17 cellular contexts compared by ENCODE assay signal in genomic region chr17:30790279-30790678, GRCh38. TPM values are rescaled to one million over a fixed set of nuclear protein-coding genes. Genes with fewer than 3 reads are reported as not detected.
DNase-seq lines count a peak whose midpoint lies in the region; ATAC-seq lines count a peak whose summit lies in the region.
"Had no signal": no experiment of that assay in that cellular context is flagged by ENCODE, and none has a peak within 500 bp of the region (broad histone marks: within the 10 kb centered on the region; RNA-seq: fewer than 3 reads in every experiment).

No MANE protein-coding gene starts in this region.

- H3K36me3 Mint-ChIP-seq in activated naive CD8-positive, alpha-beta T cell treated with anti-CD3 and anti-CD28 coated beads for 36 hours: peaks cover 28% of the 10 kb centered on the region
- H3K36me3 Mint-ChIP-seq in natural killer cell treated with Interleukin-12 subunit alpha and Interleukin-12 subunit beta and Interleukin-15 and Interleukin-18, amount 100 ng/mL, for 72 hours: peaks cover 12% of the 10 kb centered on the region

- H3K27me3 Mint-ChIP-seq in activated naive CD8-positive, alpha-beta T cell treated with anti-CD3 and anti-CD28 coated beads for 36 hours: no peaks in the 10 kb centered on the region
- no peaks in the 10 kb centered on the region for H3K27me3 Mint-ChIP-seq in natural killer cell treated with Interleukin-12 subunit alpha and Interleukin-12 subunit beta and Interleukin-15 and Interleukin-18, amount 100 ng/mL, for 72 hours

- peaks cover 19% of the 10 kb centered on the region for H3K4me1 Mint-ChIP-seq in activated naive CD8-positive, alpha-beta T cell treated with anti-CD3 and anti-CD28 coated beads for 36 hours
- peaks cover 6 to 10% of the 10 kb centered on the region in 2 donors for H3K4me1 Mint-ChIP-seq in natural killer cell treated with Interleukin-12 subunit alpha and Interleukin-12 subunit beta and Interleukin-15 and Interleukin-18, amount 100 ng/mL, for 72 hours (ENCODE audit: low read depth in 2 of 2)

- no peak for DNase-seq in activated CD4-positive, CD25-positive, alpha-beta regulatory T cell treated with anti-CD3 and anti-CD28 coated beads, Interleukin-2, amount 50 U/mL, for 72 hours
- no peak for DNase-seq in activated naive CD8-positive, alpha-beta T cell treated with anti-CD3 and anti-CD28 coated beads for 36 hours
- no peak for DNase-seq in natural killer cell treated with Interleukin-12 subunit alpha and Interleukin-12 subunit beta and Interleukin-15 and Interleukin-18, amount 100 ng/mL, for 72 hours (ENCODE audit: low spot score)
- no peak for DNase-seq in T1000 (lab: John Stamatoyannopoulos, UW)
- no peak for DNase-seq in NK-92 treated with Interleukin-12 subunit alpha and Interleukin-12 subunit beta, amount 100 ng/mL, for 24 hours (lab: John Stamatoyannopoulos, UW)
- DNase-seq: activated gamma-delta T cell, cerebellar nuclear complex, DMS79 treated with DMSO at 0.1 percent for 48 hours, heart right ventricle, lower lobe of right lung, NCI-H187, ovary, SHP77, transverse colon had no signal

- peak overlapping the region; percentile 84 for H3K27ac Mint-ChIP-seq in activated naive CD8-positive, alpha-beta T cell treated with anti-CD3 and anti-CD28 coated beads for 36 hours
- peak overlapping the region; percentile 67 to 91 for H3K27ac Mint-ChIP-seq in natural killer cell treated with Interleukin-12 subunit alpha and Interleukin-12 subunit beta and Interleukin-15 and Interleukin-18, amount 100 ng/mL, for 72 hours

- peak; percentile 85 to 88 for ATAC-seq in activated CD4-positive, CD25-positive, alpha-beta regulatory T cell treated with anti-CD3 and anti-CD28 coated beads, Interleukin-2, amount 50 U/mL, for 24 hours
- ATAC-seq in HG03097 (IDR thresholded peaks at IDR 0.05; ENCODE audit: low FRiP score, unreplicated experiment) (peak; percentile 54), GM21390 (IDR thresholded peaks at IDR 0.05; ENCODE audit: unreplicated experiment) (no peak)
- ATAC-seq in natural killer cell treated with Interleukin-12 subunit alpha and Interleukin-12 subunit beta and Interleukin-15 and Interleukin-18, amount 100 ng/mL, for 72 hours: no peak
- ATAC-seq: heart right ventricle, lower lobe of right lung had no signal

- no peaks in the 10 kb centered on the region for H3K9me3 Mint-ChIP-seq in activated naive CD8-positive, alpha-beta T cell treated with anti-CD3 and anti-CD28 coated beads for 36 hours
- H3K9me3 Mint-ChIP-seq in natural killer cell treated with Interleukin-12 subunit alpha and Interleukin-12 subunit beta and Interleukin-15 and Interleukin-18, amount 100 ng/mL, for 72 hours: no peaks in the 10 kb centered on the region

- H3K4me3 Mint-ChIP-seq in activated naive CD8-positive, alpha-beta T cell treated with anti-CD3 and anti-CD28 coated beads for 36 hours: no peak overlapping the region
- peak overlapping the region; percentile 32 for H3K4me3 Mint-ChIP-seq in natural killer cell treated with Interleukin-12 subunit alpha and Interleukin-12 subunit beta and Interleukin-15 and Interleukin-18, amount 100 ng/mL, for 72 hours

RNA-seq across cellular contexts. Expression of gene CRLF3, which starts 34.2 kb away (rescaled TPM):
- total RNA-seq in activated naive CD8-positive, alpha-beta T cell treated with anti-CD3 and anti-CD28 coated beads for 36 hours: 10 to 100 TPM; 45.4 TPM
- 10 to 100 TPM; 42.5 to 59.0 TPM for total RNA-seq in natural killer cell treated with Interleukin-12 subunit alpha and Interleukin-12 subunit beta and Interleukin-15 and Interleukin-18, amount 100 ng/mL, for 72 hours

RNA-seq across cellular contexts. Expression of gene ATAD5, which starts 41.5 kb away (rescaled TPM):
- total RNA-seq in activated naive CD8-positive, alpha-beta T cell treated with anti-CD3 and anti-CD28 coated beads for 36 hours: 10 to 100 TPM; 32.1 to 33.4 TPM
- total RNA-seq in natural killer cell treated with Interleukin-12 subunit alpha and Interleukin-12 subunit beta and Interleukin-15 and Interleukin-18, amount 100 ng/mL, for 72 hours: 10 to 100 TPM; 18.1 to 42.7 TPM

Comparison
In these comparisons a context has a peak if more than half of its experiments do, and no peak if none do; other contexts are left out.
1. ATAC-seq: peak in activated CD4-positive, CD25-positive, alpha-beta regulatory T cell treated with anti-CD3 and anti-CD28 coated beads, Interleukin-2, amount 50 U/mL, for 24 hours (2 of 2) and HG03097 (single experiment); none in natural killer cell treated with Interleukin-12 subunit alpha and Interleukin-12 subunit beta and Interleukin-15 and Interleukin-18, amount 100 ng/mL, for 72 hours (0 of 2) and GM21390 (single experiment).